Comparison of ENCODE assay signal across 11 cellular contexts in genomic region chr9:136821333-136822031, GRCh38. TPM values are rescaled to one million over a fixed set of nuclear protein-coding genes. Genes with fewer than 3 reads are reported as not detected.
DNase-seq lines count a peak whose midpoint lies in the region; ATAC-seq and FAIRE-seq lines count a peak whose summit lies in the region.
"Had no signal": no experiment of that assay in that cellular context is flagged by ENCODE, and none has a peak within 500 bp of the region (broad histone marks: within the 10 kb centered on the region; RNA-seq: fewer than 3 reads in every experiment).

No MANE protein-coding gene starts in this region.

- no CpG with 5 or more reads among the region's 81 CpGs for WGBS in trophoblast cell (ENCODE audit: extremely low coverage, insufficient coverage, insufficient read length)
- WGBS in small intestine, 3 donors, result 52 to 88% (median 82%) methylated on average over 52 to 81 of the region's 81 CpGs

- peak overlapping the region; percentile 80 for H4K12ac ChIP-seq in trophoblast cell (ENCODE audit: low read depth, low read length)

- H3K4me3 ChIP-seq in duodenal mucosa (ENCODE audit: low read depth in 1 of 2, low read length in 2 of 2) (peak overlapping the region; percentile 19 to 36), trophoblast cell (ENCODE audit: low read depth, low read length) (peak overlapping the region; percentile 60), small intestine (ENCODE audit: low read depth in 1 of 2, low read length in 2 of 2) (no peak overlapping the region)
- H3K4me3 ChIP-seq: BLaER1 had no signal

- DNase-seq in GM03348 (ENCODE audit: low spot score), result peak; percentile 55
- DNase-seq in iPS-NIHi11 (ENCODE audit: low spot score), result peak; percentile 87
- no peak for DNase-seq in trophoblast cell
- no peak for DNase-seq in activated effector memory CD4-positive, alpha-beta T cell treated with anti-CD3 and anti-CD28 coated beads, Interleukin-2, amount 50 U/mL, for 16 hours
- DNase-seq in small intestine, result no peak
- DNase-seq: activated CD8-positive, alpha-beta memory T cell treated with anti-CD3 and anti-CD28 coated beads, Interleukin-2, amount 50 U/mL, for 48 hours; NCI-H187 had no signal

- FAIRE-seq in small intestine (lab: Jason Lieb, UNC), result no peak

- H3K9me3 ChIP-seq in duodenal mucosa (ENCODE audit: control insufficient read depth in 1 of 2, low read length in 2 of 2) (no peaks in the 10 kb centered on the region), trophoblast cell (ENCODE audit: insufficient read depth, low read depth, low read length) (no peaks in the 10 kb centered on the region), small intestine (ENCODE audit: control insufficient read depth, low read depth) (no peaks in the 10 kb centered on the region)
- H3K9me3 ChIP-seq: BLaER1 had no signal

- H4K8ac ChIP-seq in trophoblast cell (ENCODE audit: low read depth, low read length), result peak overlapping the region; percentile 81

- H2BK5ac ChIP-seq in trophoblast cell (ENCODE audit: low read depth, low read length, poor library complexity), result no peak overlapping the region

- peak overlapping the region; percentile 45 for H2AFZ ChIP-seq in trophoblast cell (ENCODE audit: insufficient read depth, low read length, poor library complexity)

- peaks cover 7% of the 10 kb centered on the region for H3K79me2 ChIP-seq in trophoblast cell (ENCODE audit: control insufficient read depth, insufficient read depth, low read length, poor library complexity)

- no peak overlapping the region for H3K23ac ChIP-seq in trophoblast cell (ENCODE audit: low read length)

- H3K9ac ChIP-seq in duodenal mucosa (ENCODE audit: low read depth in 1 of 2, low read length in 2 of 2) (no peak overlapping the region), trophoblast cell (ENCODE audit: low read length) (no peak overlapping the region)
- H3K9ac ChIP-seq: BLaER1 had no signal

- no peak for ATAC-seq in HG02759 (IDR thresholded peaks at IDR 0.05; ENCODE audit: unreplicated experiment)
- ATAC-seq in GM21423 (IDR thresholded peaks at IDR 0.05; ENCODE audit: unreplicated experiment), result no peak

- H2BK12ac ChIP-seq in trophoblast cell (ENCODE audit: low read length), result no peak overlapping the region

- peak overlapping the region; percentile 24 for H3K14ac ChIP-seq in trophoblast cell (ENCODE audit: low read length)

- peak overlapping the region; percentile 70 for H3K4me2 ChIP-seq in trophoblast cell (ENCODE audit: low read length)
- H3K4me2 ChIP-seq: BLaER1 had no signal

- H2AK5ac ChIP-seq in trophoblast cell (ENCODE audit: low read length), result peak overlapping the region; percentile 29

- H4K91ac ChIP-seq in trophoblast cell (ENCODE audit: low read depth, low read length), result peak overlapping the region; percentile 78

- peaks cover 3% of the 10 kb centered on the region for H3K79me1 ChIP-seq in trophoblast cell (ENCODE audit: low read length)

- H3K36me3 ChIP-seq in duodenal mucosa (ENCODE audit: control insufficient read depth in 1 of 2, insufficient read depth in 2 of 2, low read length in 2 of 2) (peaks cover 6 to 31% of the 10 kb centered on the region in 2 donors), trophoblast cell (ENCODE audit: control insufficient read depth in 1 of 2, insufficient read depth in 2 of 2, low read length in 2 of 2) (peaks cover 36% of the 10 kb centered on the region in 2 experiments), small intestine (ENCODE audit: control insufficient read depth in 2 of 2, insufficient read depth in 2 of 2, low read length in 2 of 2) (peaks cover 0 to 5% of the 10 kb centered on the region in 2 donors)

- H3K27me3 ChIP-seq in duodenal mucosa (ENCODE audit: control insufficient read depth in 1 of 2, insufficient read depth in 2 of 2, low read length in 2 of 2) (no peaks in the 10 kb centered on the region), trophoblast cell (ENCODE audit: insufficient read depth, low read length) (no peaks in the 10 kb centered on the region), small intestine (ENCODE audit: control insufficient read depth in 2 of 2, insufficient read depth in 2 of 2, low read length in 2 of 2) (no peaks in the 10 kb centered on the region)
- H3K27me3 ChIP-seq: BLaER1 had no signal

- H3K4ac ChIP-seq in trophoblast cell (ENCODE audit: low read depth, low read length), result peak overlapping the region; percentile 34

- H3K4me1 ChIP-seq in duodenal mucosa (ENCODE audit: control insufficient read depth in 1 of 2, insufficient read depth in 2 of 2, low read length in 2 of 2) (peaks cover 0 to 3% of the 10 kb centered on the region in 2 donors), trophoblast cell (ENCODE audit: control insufficient read depth in 1 of 2, insufficient read depth in 2 of 2, low read length in 2 of 2) (peaks cover 10 to 13% of the 10 kb centered on the region in 2 experiments), small intestine (ENCODE audit: control insufficient read depth in 2 of 2, insufficient read depth in 1 of 2, low read depth in 1 of 2, low read length in 1 of 2) (no peaks in the 10 kb centered on the region)
- H3K4me1 ChIP-seq: BLaER1 had no signal

- peak overlapping the region; percentile 92 for H3K18ac ChIP-seq in trophoblast cell (ENCODE audit: low read length)

- peak overlapping the region; percentile 48 for H2BK120ac ChIP-seq in trophoblast cell (ENCODE audit: insufficient read depth, low read length, poor library complexity)

- no peak overlapping the region for H3K27ac ChIP-seq in duodenal mucosa (ENCODE audit: low read depth, low read length)
- peak overlapping the region; percentile 19 for H3K27ac ChIP-seq in trophoblast cell (ENCODE audit: low read depth, low read length)
- H3K27ac ChIP-seq in small intestine (ENCODE audit: low read depth in 1 of 2, low read length in 1 of 2), result no peak overlapping the region
- H3K27ac ChIP-seq: BLaER1 had no signal

RNA-seq across cellular contexts. Expression of gene RABL6, which starts 13.7 kb away (rescaled TPM):
- 95.6 and 95.9 TPM in 2 replicates for polyA plus RNA-seq in trophoblast cell (2013)
- 10 to 100 TPM; 75.5 to 88.1 (median 76.5) TPM for polyA plus RNA-seq in small intestine

RNA-seq across cellular contexts. Expression of gene AJM1, which starts 20.8 kb away (rescaled TPM):
- 1.1 and 1.2 TPM in 2 replicates for polyA plus RNA-seq in trophoblast cell (2013)
- 1 to 10 TPM; 1.1 to 3.3 (median 2.0) TPM for polyA plus RNA-seq in small intestine

RNA-seq across cellular contexts. Expression of gene CCDC183, which starts 25.3 kb away (rescaled TPM):
- polyA plus RNA-seq in trophoblast cell (2013), result 13.6 and 14.0 TPM in 2 replicates
- 1 to 10 TPM in 2 of 3 donors, under 1 TPM in 1; 0.40 to 2.7 (median 1.6) TPM for polyA plus RNA-seq in small intestine

RNA-seq across cellular contexts. Expression of gene PHPT1, which starts 27.7 kb away (rescaled TPM):
- polyA plus RNA-seq in trophoblast cell (2013), result 136 and 146 TPM in 2 replicates
- polyA plus RNA-seq in small intestine, result 100 to 1,000 TPM; 111 to 185 (median 152) TPM

RNA-seq across cellular contexts. Expression of gene TMEM141, which starts 30.3 kb away (rescaled TPM):
- polyA plus RNA-seq in trophoblast cell (2013), result 82.7 and 84.5 TPM in 2 replicates
- 100 to 1,000 TPM; 148 to 212 (median 176) TPM for polyA plus RNA-seq in small intestine

Comparison
In these comparisons a context has a peak if more than half of its experiments do, and no peak if none do; other contexts are left out.
1. DNase-seq: peak in GM03348 (single experiment) and iPS-NIHi11 (single experiment); none in trophoblast cell (0 of 2), activated effector memory CD4-positive, alpha-beta T cell treated with anti-CD3 and anti-CD28 coated beads, Interleukin-2, amount 50 U/mL, for 16 hours (single experiment) and small intestine (single experiment).
2. H3K4me3 ChIP-seq: peak in duodenal mucosa (2 of 2) and trophoblast cell (single experiment); none in small intestine (0 of 2).